In genomic region chr10:84333864-84334451, GRCh38 we compare ENCODE assay signal across 1 cellular context.
TF ChIP-seq lines count a peak whose summit lies in the region.

No MANE protein-coding gene starts in this region.

TF ChIP-seq in WTC11, 78 proteins besides CTCF, POLR2A, EP300 and RAD21 (continued from another document):
- TF ChIP-seq ZNF281 (CRISPR knock-in tag; IDR thresholded peaks at IDR 0.05) (no peak), FOXK1 (CRISPR knock-in tag; IDR thresholded peaks at IDR 0.05) (no peak)
